Comparison of ENCODE assay signal across 25 cellular contexts in the genomic region with DNA sequence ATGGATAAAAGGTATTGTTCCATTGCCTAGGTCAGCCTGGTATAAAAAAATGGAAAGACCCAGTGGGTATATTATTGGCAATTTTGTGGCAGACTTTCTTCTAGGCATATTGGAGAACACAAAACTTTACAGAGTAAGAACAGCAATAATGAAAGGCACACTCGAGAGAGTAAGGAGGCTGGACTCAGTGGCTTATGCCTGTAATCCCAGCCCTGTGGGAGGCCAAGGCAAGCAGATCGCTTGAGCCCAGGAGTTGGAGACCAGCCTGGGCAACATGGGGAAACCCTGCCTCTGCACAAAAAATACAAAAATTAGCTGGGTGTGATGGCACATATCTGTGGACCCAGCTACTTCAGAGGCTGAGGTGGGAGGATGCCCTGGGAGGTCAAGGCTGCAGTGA.
DNase-seq lines count a peak whose midpoint lies in the region; ATAC-seq and TF ChIP-seq lines count a peak whose summit lies in the region.
"Had no signal": no experiment of that assay in that cellular context is flagged by ENCODE, and none has a peak within 500 bp of the region (broad histone marks: within the 10 kb centered on the region; RNA-seq: fewer than 3 reads in every experiment).

No MANE protein-coding gene starts in this region.

- peak overlapping the region; percentile 4 to 23 for H3K4me3 Mint-ChIP-seq in activated T-cell treated with anti-CD3 and anti-CD28 coated beads, Interleukin-2, amount 50 U/mL, for 72 hours
- H3K4me3 Mint-ChIP-seq in activated T-helper 17 cell treated with anti-CD3 and anti-CD28 coated beads, Interleukin-2, amount 50 U/mL, for 72 hours: peak overlapping the region; percentile 56
- H3K4me3 Mint-ChIP-seq in stimulated activated effector memory CD8-positive, alpha-beta T cell treated with anti-CD3 and anti-CD28 coated beads, Interleukin-12 subunit alpha, Interleukin-12 subunit beta, amount 100 ng/mL, for 72 hours: peak overlapping the region; percentile 10
- H3K4me3 Mint-ChIP-seq: H9, neural crest cell had no signal

- no peaks in the 10 kb centered on the region for H3K27me3 Mint-ChIP-seq in activated T-cell treated with anti-CD3 and anti-CD28 coated beads, Interleukin-2, amount 50 U/mL, for 72 hours (ENCODE audit: low read depth)
- H3K27me3 Mint-ChIP-seq in activated T-helper 17 cell treated with anti-CD3 and anti-CD28 coated beads, Interleukin-2, amount 50 U/mL, for 72 hours: no peaks in the 10 kb centered on the region
- H3K27me3 Mint-ChIP-seq: activated CD4-positive, alpha-beta T cell treated with anti-CD3 and anti-CD28 coated beads for 36 hours had no signal

- POLR2A ChIA-PET in HEK293 (lab: Yijun Ruan, JAX): no interaction called here

- H3K36me3 ChIP-seq in HEK293 (ENCODE audit: control insufficient read depth in 2 of 2, insufficient read depth in 1 of 2, low read length in 2 of 2): no peaks in the 10 kb centered on the region
- H3K36me3 ChIP-seq: ascending aorta, lower lobe of right lung, right lobe of liver, transverse colon had no signal

- TF ChIP-seq CTCF in HEK293 (tag by site-specific recombination; IDR thresholded peaks at IDR 0.05): no peak

- DNase-seq in activated T-cell treated with anti-CD3 and anti-CD28 coated beads, Interleukin-2, amount 50 U/mL, for 72 hours: no peak
- no peak for DNase-seq in activated T-cell treated with anti-CD3 and anti-CD28 coated beads, Interleukin-2, amount 50 U/mL, for 1 hour
- DNase-seq in stimulated activated effector memory CD8-positive, alpha-beta T cell treated with anti-CD3 and anti-CD28 coated beads, Interleukin-12 subunit alpha, Interleukin-12 subunit beta, amount 100 ng/mL, for 72 hours (ENCODE audit: low spot score in 2 of 2): no peak
- DNase-seq in NCI-H1436 treated with DMSO at 0.1 percent for 48 hours (lab: John Stamatoyannopoulos, UW): no peak
- DNase-seq in NCI-H2227 (lab: John Stamatoyannopoulos, UW; ENCODE audit: unreplicated experiment): no peak
- DNase-seq: activated CD4-positive, alpha-beta T cell treated with anti-CD3 and anti-CD28 coated beads for 36 hours; activated naive CD4-positive, alpha-beta T cell treated with anti-CD3 and anti-CD28 coated beads, Interleukin-2, amount 50 U/mL, for 16 hours; activated T-cell treated with anti-CD3 and anti-CD28 coated beads, Interleukin-2, amount 50 U/mL, for 48 hours; caudate nucleus; H9; Karpas-422; kidney; lower lobe of right lung; NCI-H1092 treated with DMSO at 0.1 percent for 48 hours; NCI-H2029 treated with DMSO at 0.1 percent for 48 hours; NCI-H226; right lobe of liver; transverse colon had no signal

- no peaks in the 10 kb centered on the region for H3K9me3 Mint-ChIP-seq in activated T-cell treated with anti-CD3 and anti-CD28 coated beads, Interleukin-2, amount 50 U/mL, for 72 hours
- no peaks in the 10 kb centered on the region for H3K9me3 Mint-ChIP-seq in activated T-helper 17 cell treated with anti-CD3 and anti-CD28 coated beads, Interleukin-2, amount 50 U/mL, for 72 hours
- H3K9me3 Mint-ChIP-seq in stimulated activated effector memory CD8-positive, alpha-beta T cell treated with anti-CD3 and anti-CD28 coated beads, Interleukin-12 subunit alpha, Interleukin-12 subunit beta, amount 100 ng/mL, for 72 hours: no peaks in the 10 kb centered on the region
- H3K9me3 Mint-ChIP-seq: H9, neural crest cell had no signal

- H3K27ac Mint-ChIP-seq in activated T-cell treated with anti-CD3 and anti-CD28 coated beads, Interleukin-2, amount 50 U/mL, for 72 hours: peak overlapping the region; percentile 30
- H3K27ac Mint-ChIP-seq in activated T-helper 17 cell treated with anti-CD3 and anti-CD28 coated beads, Interleukin-2, amount 50 U/mL, for 72 hours: peak overlapping the region; percentile 82
- H3K27ac Mint-ChIP-seq in stimulated activated effector memory CD8-positive, alpha-beta T cell treated with anti-CD3 and anti-CD28 coated beads, Interleukin-12 subunit alpha, Interleukin-12 subunit beta, amount 100 ng/mL, for 72 hours: peak overlapping the region; percentile 70
- H3K27ac Mint-ChIP-seq: H9 had no signal

- H3K36me3 Mint-ChIP-seq in activated T-cell treated with anti-CD3 and anti-CD28 coated beads, Interleukin-2, amount 50 U/mL, for 72 hours (ENCODE audit: insufficient read depth in 2 of 2): no peaks in the 10 kb centered on the region
- H3K36me3 Mint-ChIP-seq in activated T-helper 17 cell treated with anti-CD3 and anti-CD28 coated beads, Interleukin-2, amount 50 U/mL, for 72 hours (ENCODE audit: low read depth): no peaks in the 10 kb centered on the region
- no peaks in the 10 kb centered on the region for H3K36me3 Mint-ChIP-seq in stimulated activated effector memory CD8-positive, alpha-beta T cell treated with anti-CD3 and anti-CD28 coated beads, Interleukin-12 subunit alpha, Interleukin-12 subunit beta, amount 100 ng/mL, for 72 hours

- CTCF ChIA-PET in HEK293 (lab: Yijun Ruan, JAX): interaction anchor here (0.7 to 1.0 kb wide), 2 partner anchors 25 to 79 kb away, joined by 3 to 4 read pairs; no protein-coding TSS in a partner anchor

- H3K27ac ChIP-seq in HEK293 (ENCODE audit: extremely low read depth, low read depth, low read length): no peak overlapping the region
- H3K27ac ChIP-seq: ascending aorta, right lobe of liver, transverse colon had no signal

- H3K4me3 ChIP-seq in HEK293 (ENCODE audit: low read depth, low read length): no peak overlapping the region
- H3K4me3 ChIP-seq: A549, ascending aorta, lower lobe of right lung, right lobe of liver, transverse colon had no signal

- H3K9me3 ChIP-seq in HEK293 (ENCODE audit: control insufficient read depth, insufficient read depth, low read depth, low read length): no peaks in the 10 kb centered on the region
- H3K9me3 ChIP-seq: A549, ascending aorta, lower lobe of right lung, right lobe of liver, transverse colon had no signal

- peaks cover 38% of the 10 kb centered on the region for H3K4me1 Mint-ChIP-seq in activated T-cell treated with anti-CD3 and anti-CD28 coated beads, Interleukin-2, amount 50 U/mL, for 72 hours (ENCODE audit: low read depth)
- H3K4me1 Mint-ChIP-seq in activated T-helper 17 cell treated with anti-CD3 and anti-CD28 coated beads, Interleukin-2, amount 50 U/mL, for 72 hours: peaks cover 28% of the 10 kb centered on the region
- H3K4me1 Mint-ChIP-seq in stimulated activated effector memory CD8-positive, alpha-beta T cell treated with anti-CD3 and anti-CD28 coated beads, Interleukin-12 subunit alpha, Interleukin-12 subunit beta, amount 100 ng/mL, for 72 hours: peaks cover 32% of the 10 kb centered on the region

- no peaks in the 10 kb centered on the region for H3K4me1 ChIP-seq in HEK293 (ENCODE audit: control insufficient read depth, insufficient read depth, low read length)
- H3K4me1 ChIP-seq: ascending aorta had no signal

- no peak for ATAC-seq in activated T-cell treated with anti-CD3 and anti-CD28 coated beads, Interleukin-2, amount 50 U/mL, for 72 hours (replicated peaks in 1 of 2)
- no peak for ATAC-seq in activated T-helper 17 cell treated with anti-CD3 and anti-CD28 coated beads, Interleukin-2, amount 50 U/mL, for 72 hours (replicated peaks)
- no peak for ATAC-seq in stimulated activated effector memory CD8-positive, alpha-beta T cell treated with anti-CD3 and anti-CD28 coated beads, Interleukin-12 subunit alpha, Interleukin-12 subunit beta, amount 100 ng/mL, for 72 hours
- no peak for ATAC-seq in SK-N-SH treated with all-trans-retinoic acid at 6 μM for 48 hours
- ATAC-seq: activated CD4-positive, alpha-beta T cell treated with anti-CD3 and anti-CD28 coated beads for 36 hours; Right ventricle myocardium inferior had no signal

TF ChIP-seq in HEK293, 187 proteins besides CTCF, POLR2A, EP300 and RAD21:
- TF ChIP-seq ZBTB8A (tag by site-specific recombination; IDR thresholded peaks at IDR 0.05) (0 out of 2 replicates have a peak, but pooled peaks have one; percentile 19), ZNF335 (tag by site-specific recombination; conservative IDR thresholded peaks at IDR 0.05) (peak; percentile 31; the same call in 1 of the 2 replicates), HOXD13 (CRISPR knock-in tag; IDR thresholded peaks at IDR 0.05; ENCODE audit: borderline replicate concordance) (no peak)

TF ChIP-seq in SK-N-SH treated with all-trans-retinoic acid at 6 μM for 48 hours, 23 proteins besides CTCF, POLR2A, EP300 and RAD21 (continues in another document):
- TF ChIP-seq PATZ1 (CRISPR knock-in tag; IDR thresholded peaks at IDR 0.05; ENCODE audit: borderline replicate concordance) (no peak), GLIS3 (CRISPR knock-in tag; IDR thresholded peaks at IDR 0.05) (no peak), CSDC2 (CRISPR knock-in tag; IDR thresholded peaks at IDR 0.05) (no peak), ZFP3 (CRISPR knock-in tag; IDR thresholded peaks at IDR 0.05) (no peak), TCF4 (CRISPR knock-in tag; IDR thresholded peaks at IDR 0.05; ENCODE audit: borderline replicate concordance) (no peak), ZFP30 (CRISPR knock-in tag; IDR thresholded peaks at IDR 0.05) (no peak), ESRRG (CRISPR knock-in tag; IDR thresholded peaks at IDR 0.05) (no peak), ISL1 (CRISPR knock-in tag; IDR thresholded peaks at IDR 0.05) (no peak)
- TF ChIP-seq, protein P1, sequence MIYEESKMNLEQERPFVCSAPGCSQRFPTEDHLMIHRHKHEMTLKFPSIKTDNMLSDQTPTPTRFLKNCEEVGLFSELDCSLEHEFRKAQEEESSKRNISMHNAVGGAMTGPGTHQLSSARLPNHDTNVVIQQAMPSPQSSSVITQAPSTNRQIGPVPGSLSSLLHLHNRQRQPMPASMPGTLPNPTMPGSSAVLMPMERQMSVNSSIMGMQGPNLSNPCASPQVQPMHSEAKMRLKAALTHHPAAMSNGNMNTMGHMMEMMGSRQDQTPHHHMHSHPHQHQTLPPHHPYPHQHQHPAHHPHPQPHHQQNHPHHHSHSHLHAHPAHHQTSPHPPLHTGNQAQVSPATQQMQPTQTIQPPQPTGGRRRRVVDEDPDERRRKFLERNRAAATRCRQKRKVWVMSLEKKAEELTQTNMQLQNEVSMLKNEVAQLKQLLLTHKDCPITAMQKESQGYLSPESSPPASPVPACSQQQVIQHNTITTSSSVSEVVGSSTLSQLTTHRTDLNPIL (CRISPR knock-in tag; IDR thresholded peaks at IDR 0.05; ENCODE audit: low read depth): no peak

Comparison
In these comparisons a context has a peak if more than half of its experiments do, and no peak if none do; other contexts are left out.
1. H3K27ac Mint-ChIP-seq: peak in every context shown above with its lines; median percentile 82 in activated T-helper 17 cell treated with anti-CD3 and anti-CD28 coated beads, Interleukin-2, amount 50 U/mL, for 72 hours; 70 in stimulated activated effector memory CD8-positive, alpha-beta T cell treated with anti-CD3 and anti-CD28 coated beads, Interleukin-12 subunit alpha, Interleukin-12 subunit beta, amount 100 ng/mL, for 72 hours; 30 in activated T-cell treated with anti-CD3 and anti-CD28 coated beads, Interleukin-2, amount 50 U/mL, for 72 hours.